27 cellular contexts compared by ENCODE assay signal in the genomic region with DNA sequence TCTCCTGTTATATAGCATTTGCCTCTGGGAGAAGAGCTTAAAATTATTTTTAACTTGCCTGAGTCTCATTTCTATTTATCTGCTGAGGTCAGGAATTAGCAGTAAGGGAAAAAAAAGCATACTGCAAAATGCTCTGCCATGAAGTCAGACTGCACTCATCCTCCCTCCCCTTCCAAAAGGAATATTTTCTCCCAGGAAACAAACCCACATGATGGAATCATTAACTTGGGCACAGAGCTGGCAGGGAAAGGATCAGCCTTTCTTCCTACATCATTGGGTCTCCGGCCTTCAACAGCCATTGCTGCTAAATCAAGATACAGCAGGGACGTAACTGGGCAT.
DNase-seq lines count a peak whose midpoint lies in the region; ATAC-seq and TF ChIP-seq lines count a peak whose summit lies in the region.
"Had no signal": no experiment of that assay in that cellular context is flagged by ENCODE, and none has a peak within 500 bp of the region (broad histone marks: within the 10 kb centered on the region; RNA-seq: fewer than 3 reads in every experiment).

No MANE protein-coding gene starts in this region.

- no peaks in the 10 kb centered on the region for H3K27me3 ChIP-seq in mesendoderm (ENCODE audit: insufficient read depth, low read length, poor library complexity)
- H3K27me3 ChIP-seq: BE2C, esophagus squamous epithelium had no signal

- no peak overlapping the region for H2BK15ac ChIP-seq in mesendoderm (replicated peaks; ENCODE audit: low read depth)

- H4K8ac ChIP-seq in mesendoderm (ENCODE audit: low read depth, low read length), result no peak overlapping the region

- DNase-seq in AG10803 (ENCODE audit: low read depth), result peak; percentile 31
- no peak for DNase-seq in mesendoderm
- no peak for DNase-seq in effector CD8-positive, alpha-beta T cell (lab: John Stamatoyannopoulos, UW)
- no peak for DNase-seq in HEK293T (ENCODE audit: extremely low spot score)
- DNase-seq: activated CD4-positive, alpha-beta T cell treated with anti-CD3 and anti-CD28 coated beads, Interleukin-2, amount 50 U/mL, for 48 hours; activated T-cell treated with anti-CD3 and anti-CD28 coated beads, Interleukin-2, amount 50 U/mL, for 72 hours; caudate nucleus; esophagus squamous epithelium; foreskin melanocyte; HFFc6; MM.1S; NCI-H1930; NCI-H524 treated with DMSO at 0.1 percent for 48 hours; nephron progenitor cell; PC-3; right cardiac atrium; stimulated activated CD4-positive, alpha-beta T cell treated with anti-CD3 and anti-CD28 coated beads, Interleukin-1b, Interleukin-23, amount 100 ng/mL, for 48 hours; T-helper 17 cell had no signal

- no peaks in the 10 kb centered on the region for H3K36me3 ChIP-seq in mesendoderm (ENCODE audit: control insufficient read depth, insufficient read depth, low read length)
- H3K36me3 ChIP-seq: BE2C, esophagus squamous epithelium, thoracic aorta had no signal

- H3K4ac ChIP-seq in mesendoderm (ENCODE audit: low read depth, low read length), result no peak overlapping the region

- no CpG with 5 or more reads among the region's 2 CpGs for WGBS in mesendoderm (ENCODE audit: extremely low coverage, insufficient coverage, low lambda C conversion rate)

- H3K79me1 ChIP-seq in mesendoderm (ENCODE audit: low read length), result no peaks in the 10 kb centered on the region

- no peak overlapping the region for H3K4me3 ChIP-seq in AG10803 (ENCODE audit: low read length)
- H3K4me3 ChIP-seq in mesendoderm (ENCODE audit: low read length), result no peak overlapping the region
- H3K4me3 ChIP-seq: esophagus squamous epithelium, GM23338, thoracic aorta had no signal

- no peak for TF ChIP-seq CTCF in AG10803 (conservative IDR thresholded peaks at IDR 0.05; ENCODE audit: low read length)

- CTCF ChIA-PET in HEK293T (lab: Yijun Ruan, JAX), result no interaction called here

- no peak overlapping the region for H2BK120ac ChIP-seq in mesendoderm (ENCODE audit: low read depth, low read length)

- H3K56ac ChIP-seq in mesendoderm (ENCODE audit: low read length), result no peak overlapping the region

- no peak overlapping the region for H3K9ac ChIP-seq in mesendoderm (ENCODE audit: low read length)
- H3K9ac ChIP-seq: parathyroid adenoma had no signal

- peak; percentile 2 for ATAC-seq in HG02870 (IDR thresholded peaks at IDR 0.05; ENCODE audit: unreplicated experiment)
- ATAC-seq in SK-N-SH treated with all-trans-retinoic acid at 6 μM for 48 hours, result peak; percentile 76
- no peak for ATAC-seq in GM19328 (IDR thresholded peaks at IDR 0.05; ENCODE audit: unreplicated experiment)
- ATAC-seq in GM21447 (IDR thresholded peaks at IDR 0.05; ENCODE audit: unreplicated experiment), result no peak
- ATAC-seq: activated CD4-positive, CD25-positive, alpha-beta regulatory T cell treated with anti-CD3 and anti-CD28 coated beads, Interleukin-2, amount 50 U/mL, for 24 hours; activated T-cell treated with anti-CD3 and anti-CD28 coated beads, Interleukin-2, amount 50 U/mL, for 72 hours; GM23338; PC-3 had no signal

- H3K27ac ChIP-seq in mesendoderm (ENCODE audit: low read depth, low read length), result no peak overlapping the region
- H3K27ac ChIP-seq: esophagus squamous epithelium, parathyroid adenoma, thoracic aorta had no signal

- H4K5ac ChIP-seq in mesendoderm (ENCODE audit: low read length), result no peak overlapping the region

- no peak overlapping the region for H2AK5ac ChIP-seq in mesendoderm (ENCODE audit: low read length)

- H3K18ac ChIP-seq in mesendoderm (ENCODE audit: low read length), result peak overlapping the region; percentile 25

- H3K23ac ChIP-seq in mesendoderm (ENCODE audit: low read length), result no peak overlapping the region

- H3K79me2 ChIP-seq in mesendoderm (ENCODE audit: control insufficient read depth, insufficient read depth, low read length), result no peaks in the 10 kb centered on the region
- H3K79me2 ChIP-seq: parathyroid adenoma had no signal

- no peak overlapping the region for H3K4me2 ChIP-seq in mesendoderm (ENCODE audit: low read length)
- H3K4me2 ChIP-seq: GM23338 had no signal

- H3K4me1 ChIP-seq in mesendoderm (ENCODE audit: control insufficient read depth, low read depth, low read length), result peaks cover 2% of the 10 kb centered on the region
- H3K4me1 ChIP-seq: parathyroid adenoma had no signal

- H2BK5ac ChIP-seq in mesendoderm (ENCODE audit: low read length), result no peak overlapping the region

- POLR2A ChIA-PET in HEK293T (lab: Yijun Ruan, JAX), result no interaction called here

TF ChIP-seq in SK-N-SH treated with all-trans-retinoic acid at 6 μM for 48 hours, 23 proteins besides CTCF, POLR2A, EP300 and RAD21:
- TF ChIP-seq ARNTL (CRISPR knock-in tag; IDR thresholded peaks at IDR 0.05; ENCODE audit: borderline replicate concordance, low read depth) (no peak), OSR1 (CRISPR knock-in tag; IDR thresholded peaks at IDR 0.05) (no peak), ZFP30 (CRISPR knock-in tag; IDR thresholded peaks at IDR 0.05) (no peak), ZNF70 (CRISPR knock-in tag; IDR thresholded peaks at IDR 0.05) (no peak), TOX (CRISPR knock-in tag; IDR thresholded peaks at IDR 0.05; ENCODE audit: borderline replicate concordance) (no peak), GLIS3 (CRISPR knock-in tag; IDR thresholded peaks at IDR 0.05) (no peak), ESRRG (CRISPR knock-in tag; IDR thresholded peaks at IDR 0.05) (no peak)
- TF ChIP-seq, protein P1, sequence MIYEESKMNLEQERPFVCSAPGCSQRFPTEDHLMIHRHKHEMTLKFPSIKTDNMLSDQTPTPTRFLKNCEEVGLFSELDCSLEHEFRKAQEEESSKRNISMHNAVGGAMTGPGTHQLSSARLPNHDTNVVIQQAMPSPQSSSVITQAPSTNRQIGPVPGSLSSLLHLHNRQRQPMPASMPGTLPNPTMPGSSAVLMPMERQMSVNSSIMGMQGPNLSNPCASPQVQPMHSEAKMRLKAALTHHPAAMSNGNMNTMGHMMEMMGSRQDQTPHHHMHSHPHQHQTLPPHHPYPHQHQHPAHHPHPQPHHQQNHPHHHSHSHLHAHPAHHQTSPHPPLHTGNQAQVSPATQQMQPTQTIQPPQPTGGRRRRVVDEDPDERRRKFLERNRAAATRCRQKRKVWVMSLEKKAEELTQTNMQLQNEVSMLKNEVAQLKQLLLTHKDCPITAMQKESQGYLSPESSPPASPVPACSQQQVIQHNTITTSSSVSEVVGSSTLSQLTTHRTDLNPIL (CRISPR knock-in tag; IDR thresholded peaks at IDR 0.05; ENCODE audit: low read depth), result no peak

TF ChIP-seq in HEK293T, 16 proteins besides CTCF, POLR2A, EP300 and RAD21:
- TF ChIP-seq CTBP1 (IDR thresholded peaks at IDR 0.05; ENCODE audit: borderline replicate concordance), result no peak
- no peak for TF ChIP-seq FOXK2 (IDR thresholded peaks at IDR 0.05)
- TF ChIP-seq LEF1 (IDR thresholded peaks at IDR 0.05; ENCODE audit: borderline replicate concordance), result no peak
- TF ChIP-seq TARDBP (IDR thresholded peaks at IDR 0.05), result no peak
- no peak for TF ChIP-seq NFRKB (IDR thresholded peaks at IDR 0.05)
- TF ChIP-seq HDGF (IDR thresholded peaks at IDR 0.05; ENCODE audit: borderline replicate concordance), result no peak
- no peak for TF ChIP-seq SP1 (IDR thresholded peaks at IDR 0.05)
- no peak for TF ChIP-seq ELF4 (IDR thresholded peaks at IDR 0.05)
- TF ChIP-seq, protein P2, sequence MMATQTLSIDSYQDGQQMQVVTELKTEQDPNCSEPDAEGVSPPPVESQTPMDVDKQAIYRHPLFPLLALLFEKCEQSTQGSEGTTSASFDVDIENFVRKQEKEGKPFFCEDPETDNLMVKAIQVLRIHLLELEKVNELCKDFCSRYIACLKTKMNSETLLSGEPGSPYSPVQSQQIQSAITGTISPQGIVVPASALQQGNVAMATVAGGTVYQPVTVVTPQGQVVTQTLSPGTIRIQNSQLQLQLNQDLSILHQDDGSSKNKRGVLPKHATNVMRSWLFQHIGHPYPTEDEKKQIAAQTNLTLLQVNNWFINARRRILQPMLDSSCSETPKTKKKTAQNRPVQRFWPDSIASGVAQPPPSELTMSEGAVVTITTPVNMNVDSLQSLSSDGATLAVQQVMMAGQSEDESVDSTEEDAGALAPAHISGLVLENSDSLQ (IDR thresholded peaks at IDR 0.05), result no peak
- no peak for TF ChIP-seq ZNF384 (IDR thresholded peaks at IDR 0.05)
- no peak for TF ChIP-seq BHLHE40 (IDR thresholded peaks at IDR 0.05; ENCODE audit: borderline replicate concordance)
- no peak for TF ChIP-seq FOXA1 (IDR thresholded peaks at IDR 0.05)
TF ChIP-seq in HEK293T: peak in this region for 0.

Comparison
In these comparisons a context has a peak if more than half of its experiments do, and no peak if none do; other contexts are left out.
1. ATAC-seq: peak in HG02870 (single experiment) and SK-N-SH treated with all-trans-retinoic acid at 6 μM for 48 hours (single experiment); none in GM19328 (single experiment) and GM21447 (single experiment).